ENCODE assay signal across 24 cellular contexts in genomic region chr3:73094951-73095350, GRCh38. TPM values are rescaled to one million over a fixed set of nuclear protein-coding genes. Genes with fewer than 3 reads are reported as not detected.
A peak's percentile ranks its signal among the peaks of the same experiment; 100 is the strongest.
DNase-seq lines count a peak whose midpoint lies in the region; ATAC-seq, FAIRE-seq and TF ChIP-seq lines count a peak whose summit lies in the region.
"Had no signal": no experiment of that assay in that cellular context is flagged by ENCODE, and none has a peak within 500 bp of the region (broad histone marks: within the 10 kb centered on the region; RNA-seq: fewer than 3 reads in every experiment).

No MANE protein-coding gene starts in this region.

- H4K20me1 ChIP-seq in neural progenitor cell (ENCODE audit: low read depth) = no peaks in the 10 kb centered on the region

- TF ChIP-seq POLR2A in prostate gland (IDR thresholded peaks at IDR 0.05) = no peak

- 85% methylated on average over 12 of the region's 12 CpGs for WGBS in prostate gland

- H3K27ac ChIP-seq in neural progenitor cell = no peak overlapping the region
- no peak overlapping the region for H3K27ac ChIP-seq in prostate gland
- no peak overlapping the region for H3K27ac ChIP-seq in kidney (ENCODE audit: low read depth in 2 of 2, low read length in 2 of 2)
- H3K27ac ChIP-seq: A549, brain microvascular endothelial cell had no signal

- H3K9ac ChIP-seq in neural progenitor cell = no peak overlapping the region
- H3K9ac ChIP-seq in kidney (ENCODE audit: low read length in 2 of 2) = no peak overlapping the region

- H2AFZ ChIP-seq in neural progenitor cell (replicated peaks) = peak overlapping the region; percentile 97

- H3K4me3 ChIP-seq in neural progenitor cell = peak overlapping the region; percentile 9
- H3K4me3 ChIP-seq in prostate gland = no peak overlapping the region
- no peak overlapping the region for H3K4me3 ChIP-seq in kidney (ENCODE audit: low read length in 2 of 2)
- H3K4me3 ChIP-seq: A549 had no signal

- H3K27me3 Mint-ChIP-seq in glutamatergic neuron (ENCODE audit: unreplicated experiment) (peaks cover 1% of the 10 kb centered on the region), neural progenitor cell (ENCODE audit: insufficient read depth, low read depth) (peaks cover 2% of the 10 kb centered on the region)
- H3K27me3 Mint-ChIP-seq: CD4-positive, alpha-beta T cell; dendritic cell treated with granulocyte-macrophage colony-stimulating factor and Interleukin-4, amounts not matched to agents 40 ng/mL and 50 ng/mL, for 4 days; stimulated activated naive CD8-positive, alpha-beta T cell treated with anti-CD3 and anti-CD28 coated beads, Interleukin-15, amount 100 ng/mL, for 72 hours had no signal

- H3K4me3 Mint-ChIP-seq in glutamatergic neuron (ENCODE audit: unreplicated experiment) = no peak overlapping the region
- no peak overlapping the region for H3K4me3 Mint-ChIP-seq in neural progenitor cell
- H3K4me3 Mint-ChIP-seq: CD4-positive, alpha-beta T cell; dendritic cell treated with granulocyte-macrophage colony-stimulating factor and Interleukin-4, amounts not matched to agents 40 ng/mL and 50 ng/mL, for 4 days; mesothelial cell of epicardium; stimulated activated naive CD8-positive, alpha-beta T cell treated with anti-CD3 and anti-CD28 coated beads, Interleukin-15, amount 100 ng/mL, for 72 hours had no signal

- H3K4me1 Mint-ChIP-seq in glutamatergic neuron (ENCODE audit: low read depth, unreplicated experiment) (no peaks in the 10 kb centered on the region), neural progenitor cell (peaks cover 6% of the 10 kb centered on the region)
- H3K4me1 Mint-ChIP-seq: mesothelial cell of epicardium had no signal

- H3K9me3 Mint-ChIP-seq in glutamatergic neuron (ENCODE audit: unreplicated experiment) (peaks cover 2% of the 10 kb centered on the region), neural progenitor cell (no peaks in the 10 kb centered on the region)
- H3K9me3 Mint-ChIP-seq: activated naive CD4-positive, alpha-beta T cell treated with anti-CD3 and anti-CD28 coated beads, Interleukin-2, amount 50 U/mL, for 72 hours; CD4-positive, alpha-beta T cell; dendritic cell treated with granulocyte-macrophage colony-stimulating factor and Interleukin-4, amounts not matched to agents 40 ng/mL and 50 ng/mL, for 4 days; mesothelial cell of epicardium; stimulated activated naive CD8-positive, alpha-beta T cell treated with anti-CD3 and anti-CD28 coated beads, Interleukin-15, amount 100 ng/mL, for 72 hours had no signal

- no peaks in the 10 kb centered on the region for H3K27me3 ChIP-seq in neural progenitor cell
- H3K27me3 ChIP-seq in prostate gland (replicated peaks; ENCODE audit: insufficient read depth) = no peaks in the 10 kb centered on the region
- H3K27me3 ChIP-seq: brain microvascular endothelial cell, neutrophil had no signal

- H3K27ac Mint-ChIP-seq in glutamatergic neuron (ENCODE audit: unreplicated experiment) = no peak overlapping the region
- H3K27ac Mint-ChIP-seq in neural progenitor cell = no peak overlapping the region
- H3K27ac Mint-ChIP-seq: activated naive CD4-positive, alpha-beta T cell treated with anti-CD3 and anti-CD28 coated beads, Interleukin-2, amount 50 U/mL, for 72 hours; CD4-positive, alpha-beta T cell; dendritic cell treated with granulocyte-macrophage colony-stimulating factor and Interleukin-4, amounts not matched to agents 40 ng/mL and 50 ng/mL, for 4 days; mesothelial cell of epicardium; stimulated activated naive CD8-positive, alpha-beta T cell treated with anti-CD3 and anti-CD28 coated beads, Interleukin-15, amount 100 ng/mL, for 72 hours had no signal

- H3K36me3 ChIP-seq in neural progenitor cell = no peaks in the 10 kb centered on the region
- H3K36me3 ChIP-seq in prostate gland = no peaks in the 10 kb centered on the region
- H3K36me3 ChIP-seq in kidney (ENCODE audit: control insufficient read depth in 1 of 2, insufficient read depth in 2 of 2, low read length in 2 of 2) = no peaks in the 10 kb centered on the region
- H3K36me3 ChIP-seq: brain microvascular endothelial cell, neutrophil had no signal

- peaks cover 4% of the 10 kb centered on the region for H3K36me3 Mint-ChIP-seq in glutamatergic neuron (ENCODE audit: unreplicated experiment)
- H3K36me3 Mint-ChIP-seq in neural progenitor cell = no peaks in the 10 kb centered on the region
- H3K36me3 Mint-ChIP-seq: activated naive CD4-positive, alpha-beta T cell treated with anti-CD3 and anti-CD28 coated beads, Interleukin-2, amount 50 U/mL, for 72 hours; mesothelial cell of epicardium had no signal

- H3K9me3 ChIP-seq in neural progenitor cell (ENCODE audit: low read depth) (no peaks in the 10 kb centered on the region), prostate gland (no peaks in the 10 kb centered on the region), kidney (ENCODE audit: control insufficient read depth in 1 of 2, low read length in 2 of 2) (no peaks in the 10 kb centered on the region)
- H3K9me3 ChIP-seq: A549, neutrophil had no signal

- H3K79me2 ChIP-seq in neural progenitor cell (ENCODE audit: low read depth) = no peaks in the 10 kb centered on the region

- TF ChIP-seq CTCF in glutamatergic neuron (IDR thresholded peaks at IDR 0.05; ENCODE audit: partially characterized antibody, unreplicated experiment) (no peak), neural progenitor cell (IDR thresholded peaks at IDR 0.05) (no peak), prostate gland (IDR thresholded peaks at IDR 0.05) (no peak), kidney (IDR thresholded peaks at IDR 0.05; ENCODE audit: borderline replicate concordance, extremely low read depth, insufficient read depth) (no peak)

- no peak for FAIRE-seq in kidney (lab: Jason Lieb, UNC)
- FAIRE-seq: A549, islet of Langerhans, urothelium cell line had no signal

- ATAC-seq in GM18861 (IDR thresholded peaks at IDR 0.05; ENCODE audit: unreplicated experiment) = no peak
- ATAC-seq: activated naive CD4-positive, alpha-beta T cell treated with anti-CD3 and anti-CD28 coated beads, Interleukin-2, amount 50 U/mL, for 72 hours; stimulated activated naive CD8-positive, alpha-beta T cell treated with anti-CD3 and anti-CD28 coated beads, Interleukin-15, amount 100 ng/mL, for 72 hours had no signal

- peaks cover 18% of the 10 kb centered on the region for H3F3A ChIP-seq in neural progenitor cell (ENCODE audit: low read depth)

- intact Hi-C loops in prostate gland (cut with DNase I) = no loop called here
- intact Hi-C loops in kidney (cut with DNase I) = loop anchor here (5.0 kb wide), 1 partner anchor 402 kb away; no protein-coding TSS in a partner anchor

- peak overlapping the region; percentile 67 for H3K4me2 ChIP-seq in neural progenitor cell
- H3K4me2 ChIP-seq: A549 had no signal

- H3K4me1 ChIP-seq in neural progenitor cell (peaks cover 12% of the 10 kb centered on the region), prostate gland (replicated peaks) (no peaks in the 10 kb centered on the region), kidney (ENCODE audit: control insufficient read depth in 1 of 2, insufficient read depth in 1 of 2, low read depth in 1 of 2, low read length in 2 of 2) (no peaks in the 10 kb centered on the region)
- H3K4me1 ChIP-seq: A549 had no signal

- DNase-seq in NOMO-1 treated with DMSO at 0.1 percent for 48 hours (lab: John Stamatoyannopoulos, UW; ENCODE audit: unreplicated experiment) = peak; percentile 6
- no peak for DNase-seq in NOMO-1 treated with dmso at 0.1 percent for 144 hours (lab: John Stamatoyannopoulos, UW; ENCODE audit: unreplicated experiment)
- peak; percentile 66 for DNase-seq in MV-4-11 (lab: John Stamatoyannopoulos, UW)
- DNase-seq in glutamatergic neuron = peak; percentile 22
- peak; percentile 51 for DNase-seq in neural progenitor cell (ENCODE audit: low spot score)
- no peak for DNase-seq in prostate gland (ENCODE audit: low spot score)
- no peak for DNase-seq in kidney
- DNase-seq: activated CD4-positive, alpha-beta T cell treated with anti-CD3 and anti-CD28 coated beads, Interleukin-2, amount 50 U/mL, for 4 hours; activated T-cell treated with anti-CD3 and anti-CD28 coated beads for 4 hours; brain microvascular endothelial cell; CD4-positive, alpha-beta T cell; NCI-H1092 treated with DMSO at 0.1 percent for 48 hours; NCI-H2171 treated with DMSO at 0.1 percent for 48 hours; RPMI8226; stimulated activated naive CD8-positive, alpha-beta T cell treated with anti-CD3 and anti-CD28 coated beads, Interleukin-15, amount 100 ng/mL, for 72 hours; T-helper 1 cell had no signal

RNA-seq across cellular contexts. Expression of gene EBLN2, which starts 33.5 kb away (rescaled TPM):
- total RNA-seq in glutamatergic neuron (ENCODE audit: unreplicated experiment) (5.7 TPM), neural progenitor cell (ENCODE audit: low replicate concordance) (11.6 and 15.3 TPM in 2 replicates), prostate gland (1 to 10 TPM in 1 of 2 donors, under 1 TPM in 1; 0.82 to 4.1 TPM), kidney (4.5 TPM)
- 0.24 TPM for polyA plus RNA-seq in kidney (ENCODE audit: insufficient read depth, low read depth, low replicate concordance)

Comparison
In these comparisons a context has a peak if more than half of its experiments do, and no peak if none do; other contexts are left out.
1. DNase-seq: peak in NOMO-1 treated with DMSO at 0.1 percent for 48 hours (single experiment), MV-4-11 (single experiment), glutamatergic neuron (single experiment) and neural progenitor cell (single experiment); none in NOMO-1 treated with dmso at 0.1 percent for 144 hours (single experiment), prostate gland (single experiment) and kidney (single experiment).